ENCODE assay signal across 9 cellular contexts in genomic region chr4:52641853-52642563, GRCh38. TPM values are rescaled to one million over a fixed set of nuclear protein-coding genes. Genes with fewer than 3 reads are reported as not detected.
DNase-seq lines count a peak whose midpoint lies in the region; ATAC-seq, FAIRE-seq and TF ChIP-seq lines count a peak whose summit lies in the region.
"Had no signal": no experiment of that assay in that cellular context is flagged by ENCODE, and none has a peak within 500 bp of the region (broad histone marks: within the 10 kb centered on the region; RNA-seq: fewer than 3 reads in every experiment).

No MANE protein-coding gene starts in this region.

- H3K79me2 ChIP-seq in Karpas-422 (ENCODE audit: low read length), result peaks cover 96% of the 10 kb centered on the region

- FAIRE-seq in urothelium cell line (lab: Jason Lieb, UNC), result no peak

- peaks cover 2 to 87% (median 47%) of the 10 kb centered on the region in 12 donors for H3K4me1 ChIP-seq in heart left ventricle
- H3K4me1 ChIP-seq in Karpas-422 (ENCODE audit: low read length), result peaks cover 21% of the 10 kb centered on the region

- no peak for TF ChIP-seq POLR2A in heart left ventricle (IDR thresholded peaks at IDR 0.05)

- H3K36me3 ChIP-seq in heart left ventricle (no peaks in the 10 kb centered on the region), Karpas-422 (ENCODE audit: insufficient read depth, low read length) (no peaks in the 10 kb centered on the region)

- no peaks in the 10 kb centered on the region for H4K20me1 ChIP-seq in Karpas-422 (ENCODE audit: insufficient read depth, low read depth, low read length)

- ATAC-seq in heart left ventricle, result no peak
- no peak for ATAC-seq in left ventricle myocardium superior
- ATAC-seq in HG03045 (IDR thresholded peaks at IDR 0.05; ENCODE audit: unreplicated experiment), result peak; percentile 76

- peak overlapping the region in 8 of 12 donors; percentile 14 to 77 (median 51) for H3K27ac ChIP-seq in heart left ventricle
- H3K27ac ChIP-seq in Karpas-422 (ENCODE audit: low read length), result no peak overlapping the region
- H3K27ac ChIP-seq: C4-2B had no signal

- H3K27me3 ChIP-seq in heart left ventricle, result no peaks in the 10 kb centered on the region
- H3K27me3 ChIP-seq in Karpas-422 (ENCODE audit: low read length), result no peaks in the 10 kb centered on the region

- DNase-seq in heart left ventricle (no peak), left ventricle myocardium superior (no peak), amniotic epithelial cell (ENCODE audit: low read depth) (peak; percentile 66), urothelium cell line (ENCODE audit: low spot score) (peak; percentile 55), Karpas-422 (no peak), HK-2 (ENCODE audit: unreplicated experiment) (no peak), cerebellum (ENCODE audit: low spot score) (no peak)

- H3K9me2 ChIP-seq in Karpas-422 (replicated peaks; ENCODE audit: insufficient read depth, low read length), result no peaks in the 10 kb centered on the region

- no peak overlapping the region for H3K4me3 ChIP-seq in heart left ventricle
- H3K4me3 ChIP-seq in Karpas-422 (ENCODE audit: low read length), result no peak overlapping the region

- no peak overlapping the region for H3K9ac ChIP-seq in Karpas-422 (ENCODE audit: low read length)

- H3K4me2 ChIP-seq in Karpas-422 (ENCODE audit: low read depth, low read length, poor library complexity, severe bottlenecking), result no peak overlapping the region

- 53 to 73% (median 62%) methylated on average over 3 of the region's 3 CpGs for WGBS in heart left ventricle, 4 donors

- H3K9me3 ChIP-seq in heart left ventricle (no peaks in the 10 kb centered on the region), Karpas-422 (ENCODE audit: low read length) (no peaks in the 10 kb centered on the region)

- intact Hi-C loops in heart left ventricle (cut with DNase I), result loop anchor here in 1 of 10 donors (5.0 kb wide), 1 partner anchor 220 kb away; the partner anchor contains the start of gene RASL11B
- intact Hi-C loops in left ventricle myocardium superior (cut with micrococcal nuclease), result no loop called here

- H2AFZ ChIP-seq in Karpas-422 (ENCODE audit: low read length), result no peak overlapping the region

- no peak for TF ChIP-seq CTCF in heart left ventricle (IDR thresholded peaks at IDR 0.05)

RNA-seq across cellular contexts. Expression of gene USP46, which starts 17.1 kb away (rescaled TPM):
- total RNA-seq in heart left ventricle (100 to 1,000 TPM in 1 of 9 donors, 10 to 100 TPM in 8; 29.8 to 111 (median 75.3) TPM), left ventricle myocardium superior (61.1 TPM), cerebellum (48.8 TPM)
- polyA plus RNA-seq in heart left ventricle, result 10 to 100 TPM in 1 of 2 donors, 1 to 10 TPM in 1; 6.1 to 26.2 TPM
- 8.8 and 14.5 TPM in 2 replicates for total RNA-seq in Karpas-422 (2014; rRNA removed; shearing (Covaris generic); ENCODE audit: low replicate concordance)

Comparison
In these comparisons a context has a peak if more than half of its experiments do, and no peak if none do; other contexts are left out.
1. DNase-seq: peak in amniotic epithelial cell (single experiment) and urothelium cell line (single experiment); none in heart left ventricle (0 of 5), left ventricle myocardium superior (single experiment), Karpas-422 (single experiment), HK-2 (single experiment) and cerebellum (single experiment).